8 cellular contexts compared by ENCODE assay signal in genomic region chr17:50055426-50056216, GRCh38. TPM values are rescaled to one million over a fixed set of nuclear protein-coding genes. Genes with fewer than 3 reads are reported as not detected.
DNase-seq lines count a peak whose midpoint lies in the region; ATAC-seq and TF ChIP-seq lines count a peak whose summit lies in the region.

ITGA3 (plus strand) TSS chr17:50056110; CDS start chr17:50056440, 330 bp downstream.

- H3K36me3 ChIP-seq in SJSA1 (peaks cover 39% of the 10 kb centered on the region), tibial artery (no peaks in the 10 kb centered on the region)

- peak within 1 kb of the TSS; percentile 86 for H3K4me3 Mint-ChIP-seq in activated naive CD8-positive, alpha-beta T cell

- no peaks in the 10 kb centered on the region for H3K36me3 Mint-ChIP-seq in activated naive CD8-positive, alpha-beta T cell

- peaks cover 25% of the 10 kb centered on the region for H3K4me1 Mint-ChIP-seq in activated naive CD8-positive, alpha-beta T cell (ENCODE audit: low read depth)

- intact Hi-C loops in tibial artery (cut with DNase I; ENCODE audit: low total_unique reads) = loop anchor here (2.0 kb wide), 1 partner anchor 21 kb away; no protein-coding TSS in a partner anchor

- H3K4me3 ChIP-seq in SJSA1 (peak within 1 kb of the TSS; percentile 84), tibial artery (peak within 1 kb of the TSS; percentile 88 to 95)

- no peaks in the 10 kb centered on the region for H3K9me3 ChIP-seq in SJSA1 (replicated peaks)
- H3K9me3 ChIP-seq in tibial artery = no peaks in the 10 kb centered on the region

- no peak for TF ChIP-seq CTCF in tibial artery (IDR thresholded peaks at IDR 0.05)

- no peaks in the 10 kb centered on the region for H3K9me3 Mint-ChIP-seq in activated naive CD8-positive, alpha-beta T cell (ENCODE audit: low read depth)

- H3K4me1 ChIP-seq in SJSA1 (replicated peaks) (peaks cover 97% of the 10 kb centered on the region), tibial artery (peaks cover 0 to 72% (median 51%) of the 10 kb centered on the region in 4 donors)

- DNase-seq in HuH-7 (ENCODE audit: low spot score) (peak; percentile 73), SJSA1 (ENCODE audit: low read depth in 1 of 2, low spot score in 2 of 2) (peak; percentile 83 to 90), glomerular endothelial cell (ENCODE audit: extremely low read depth, low read depth, low spot score) (no peak), occipital lobe (lab: John Stamatoyannopoulos, UW) (peak; percentile 89), tibial artery (peak; percentile 67 to 94)

- H3K27ac ChIP-seq in SJSA1 (peak within 1 kb of the TSS; percentile 59), tibial artery (peak within 1 kb of the TSS; percentile 97 to 99)

- ATAC-seq in GM18502 (IDR thresholded peaks at IDR 0.05; ENCODE audit: poor library complexity, unreplicated experiment) (peak; percentile 50), HG03457 (IDR thresholded peaks at IDR 0.05; ENCODE audit: unreplicated experiment) (no peak)

- H3K27me3 Mint-ChIP-seq in activated naive CD8-positive, alpha-beta T cell = no peaks in the 10 kb centered on the region

- no peaks in the 10 kb centered on the region for H3K27me3 ChIP-seq in SJSA1 (replicated peaks)
- no peaks in the 10 kb centered on the region for H3K27me3 ChIP-seq in tibial artery

- peak within 1 kb of the TSS; percentile 54 for H3K27ac Mint-ChIP-seq in activated naive CD8-positive, alpha-beta T cell

RNA-seq across cellular contexts. Expression of gene ITGA3, which starts in this region (rescaled TPM):
- 142 and 195 TPM in 2 replicates for total RNA-seq in SJSA1 (2014; rRNA removed; shearing (Covaris generic))
- total RNA-seq in glomerular endothelial cell (331 and 341 TPM in 2 replicates), occipital lobe (23.2 TPM)
